In genomic region chr5:95878417-95879323, GRCh38 we compare ENCODE assay signal across 12 cellular contexts. TPM values are rescaled to one million over a fixed set of nuclear protein-coding genes. Genes with fewer than 3 reads are reported as not detected.
DNase-seq lines count a peak whose midpoint lies in the region; ATAC-seq and TF ChIP-seq lines count a peak whose summit lies in the region.
"Had no signal": no experiment of that assay in that cellular context is flagged by ENCODE, and none has a peak within 500 bp of the region (broad histone marks: within the 10 kb centered on the region; RNA-seq: fewer than 3 reads in every experiment).

No MANE protein-coding gene starts in this region.

- no peaks in the 10 kb centered on the region for H3K36me3 Mint-ChIP-seq in activated T-cell treated with anti-CD3 and anti-CD28 coated beads, Interleukin-2, amount 50 U/mL, for 24 hours (ENCODE audit: low read depth)
- H3K36me3 Mint-ChIP-seq in chondrocyte (ENCODE audit: low read depth): peaks cover 2% of the 10 kb centered on the region
- peaks cover 3% of the 10 kb centered on the region for H3K36me3 Mint-ChIP-seq in type B pancreatic cell

- no peaks in the 10 kb centered on the region for H3K9me3 Mint-ChIP-seq in activated T-cell treated with anti-CD3 and anti-CD28 coated beads, Interleukin-2, amount 50 U/mL, for 24 hours
- H3K9me3 Mint-ChIP-seq in chondrocyte (ENCODE audit: low read depth): no peaks in the 10 kb centered on the region
- H3K9me3 Mint-ChIP-seq in type B pancreatic cell: no peaks in the 10 kb centered on the region
- H3K9me3 Mint-ChIP-seq: activated T-cell treated with anti-CD3 and anti-CD28 coated beads, Interleukin-2, amount 50 U/mL, for 72 hours had no signal

- no peak for DNase-seq in activated T-cell treated with anti-CD3 and anti-CD28 coated beads, Interleukin-2, amount 50 U/mL, for 24 hours
- no peak for DNase-seq in activated T-cell treated with anti-CD3 and anti-CD28 coated beads, Interleukin-2, amount 50 U/mL, for 48 hours
- DNase-seq in chondrocyte (ENCODE audit: low spot score) (no peak), type B pancreatic cell (ENCODE audit: extremely low spot score, unreplicated experiment) (no peak), mucosa of gallbladder (ENCODE audit: low spot score) (no peak)
- no peak for DNase-seq in activated CD4-positive, alpha-beta T cell treated with anti-CD3 and anti-CD28 coated beads, Interleukin-2, amount 50 U/mL, for 4 hours
- DNase-seq: activated T-cell treated with anti-CD3 and anti-CD28 coated beads, Interleukin-2, amount 50 U/mL, for 72 hours; effector CD4-positive, alpha-beta T cell; NCI-H510A treated with DMSO at 0.1 percent for 48 hours; upper lobe of right lung had no signal

- H3K4me3 Mint-ChIP-seq in activated T-cell treated with anti-CD3 and anti-CD28 coated beads, Interleukin-2, amount 50 U/mL, for 24 hours: no peak overlapping the region
- H3K4me3 Mint-ChIP-seq in chondrocyte (ENCODE audit: unreplicated experiment) (peak overlapping the region; percentile 58), type B pancreatic cell (peak overlapping the region; percentile 31)
- H3K4me3 Mint-ChIP-seq: activated T-cell treated with anti-CD3 and anti-CD28 coated beads, Interleukin-2, amount 50 U/mL, for 72 hours had no signal

- peak; percentile 43 for ATAC-seq in HG02885 (IDR thresholded peaks at IDR 0.05; ENCODE audit: poor library complexity, unreplicated experiment)
- ATAC-seq in HG03469 (IDR thresholded peaks at IDR 0.05; ENCODE audit: unreplicated experiment): no peak
- ATAC-seq: activated T-cell treated with anti-CD3 and anti-CD28 coated beads, Interleukin-2, amount 50 U/mL, for 72 hours; upper lobe of right lung had no signal

- H3K4me1 Mint-ChIP-seq in activated T-cell treated with anti-CD3 and anti-CD28 coated beads, Interleukin-2, amount 50 U/mL, for 24 hours (ENCODE audit: low read depth): peaks cover 2% of the 10 kb centered on the region
- H3K4me1 Mint-ChIP-seq in chondrocyte (ENCODE audit: low read depth): peaks cover 15% of the 10 kb centered on the region
- H3K4me1 Mint-ChIP-seq in type B pancreatic cell (ENCODE audit: unreplicated experiment): peaks cover 18% of the 10 kb centered on the region

- TF ChIP-seq CTCF in chondrocyte (IDR thresholded peaks at IDR 0.05) (no peak), type B pancreatic cell (conservative IDR thresholded peaks at IDR 0.05) (no peak)

- no peaks in the 10 kb centered on the region for H3K27me3 Mint-ChIP-seq in activated T-cell treated with anti-CD3 and anti-CD28 coated beads, Interleukin-2, amount 50 U/mL, for 24 hours
- H3K27me3 Mint-ChIP-seq in chondrocyte (ENCODE audit: low read depth) (no peaks in the 10 kb centered on the region), type B pancreatic cell (no peaks in the 10 kb centered on the region)

- H3K27ac Mint-ChIP-seq in activated T-cell treated with anti-CD3 and anti-CD28 coated beads, Interleukin-2, amount 50 U/mL, for 24 hours: peak overlapping the region; percentile 23
- H3K27ac Mint-ChIP-seq in chondrocyte (ENCODE audit: unreplicated experiment) (peak overlapping the region; percentile 39), type B pancreatic cell (peak overlapping the region; percentile 52)
- H3K27ac Mint-ChIP-seq: activated T-cell treated with anti-CD3 and anti-CD28 coated beads, Interleukin-2, amount 50 U/mL, for 72 hours had no signal

RNA-seq across cellular contexts. Expression of gene GLRX, which starts 56.1 kb away (rescaled TPM):
- total RNA-seq in chondrocyte (18.3 to 24.8 TPM (median 21.6 TPM) in 3 replicates), type B pancreatic cell (ENCODE audit: low replicate concordance) (17.8 and 18.7 TPM in 2 replicates), mucosa of gallbladder (64.4 TPM)
